8 cellular contexts compared by ENCODE assay signal in the genomic region with DNA sequence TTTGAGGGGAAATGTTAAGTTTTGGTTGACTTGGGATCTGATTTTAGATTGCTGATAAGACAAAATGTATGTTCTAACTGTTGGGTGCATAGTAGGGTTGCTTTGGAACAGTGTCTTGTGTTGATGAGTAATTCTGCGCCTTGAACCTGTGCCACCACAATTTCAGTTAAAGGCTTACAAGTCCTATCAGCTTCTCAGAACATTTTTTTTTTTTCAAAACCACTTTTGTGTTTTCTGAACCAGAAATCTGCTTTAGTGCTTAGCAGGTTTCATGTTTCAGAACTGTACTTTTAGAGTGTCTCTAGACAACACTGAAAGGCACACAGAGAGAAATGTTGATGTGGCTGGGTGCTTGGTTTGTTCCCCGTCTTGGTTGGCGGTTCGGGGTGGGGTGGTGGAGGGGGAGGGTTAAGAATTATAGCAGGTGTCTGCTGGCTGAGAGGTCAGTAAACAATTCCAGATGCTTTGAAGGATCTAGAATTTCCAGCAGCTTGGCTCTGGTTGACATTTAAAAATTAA.
DNase-seq lines count a peak whose midpoint lies in the region; ATAC-seq, FAIRE-seq and TF ChIP-seq lines count a peak whose summit lies in the region.

No MANE protein-coding gene starts in this region.

- CTCF ChIA-PET in GM12878 (lab: Yijun Ruan, JAX): interaction anchor here (0.9 to 4.8 kb wide), 15 partner anchors 12 to 212 kb away, joined by 3 to 25 read pairs (median 5); a partner anchor contains a TSS

- peak; percentile 89 to 92 for TF ChIP-seq EP300 in GM12878 (IDR thresholded peaks at IDR 0.05; ENCODE audit: borderline replicate concordance in 1 of 2, control insufficient read depth in 1 of 2, low read depth in 2 of 2, low read length in 2 of 2)

- no peaks in the 10 kb centered on the region for H3K36me3 ChIP-seq in GM12878 (ENCODE audit: control insufficient read depth in 2 of 2, insufficient read depth in 2 of 2, low read length in 1 of 2)
- H3K36me3 ChIP-seq in Karpas-422 (ENCODE audit: insufficient read depth, low read length): no peaks in the 10 kb centered on the region

- no peak for TF ChIP-seq POLR2A in GM12878 (IDR thresholded peaks at IDR 0.05; ENCODE audit: low read depth, low read length)

- H3K4me3 ChIP-seq in GM12878 (no peak overlapping the region), Karpas-422 (ENCODE audit: low read length) (no peak overlapping the region)

- peak overlapping the region; percentile 70 for H3K4me2 ChIP-seq in GM12878 (ENCODE audit: control insufficient read depth, insufficient read depth)
- no peak overlapping the region for H3K4me2 ChIP-seq in Karpas-422 (ENCODE audit: low read depth, low read length, poor library complexity, severe bottlenecking)

- H4K20me1 ChIP-seq in GM12878 (ENCODE audit: control insufficient read depth, insufficient read depth) (no peaks in the 10 kb centered on the region), Karpas-422 (ENCODE audit: insufficient read depth, low read depth, low read length) (no peaks in the 10 kb centered on the region)

- SMC1A ChIA-PET in GM12878 (lab: Charles Lee; ENCODE audit: uncharacterized antibody, unreplicated experiment): interaction anchor here (0.6 to 16.8 kb wide), 29 partner anchors 9 to 522 kb away, joined by 3 to 206 read pairs (median 5); no protein-coding TSS in a partner anchor

- TF ChIP-seq CTCF in GM12878 (IDR thresholded peaks at IDR 0.05 in 2 of 3, conservative IDR thresholded peaks at IDR 0.05 in 1 of 3; ENCODE audit: control insufficient read depth in 2 of 3, extremely low read depth in 1 of 3, insufficient read depth in 1 of 3, low read depth in 3 of 3, low read length in 3 of 3): no peak

- no peaks in the 10 kb centered on the region; a peak in 1 of 4 replicates for H3K27me3 ChIP-seq in GM12878 (replicated peaks in 1 of 2; ENCODE audit: control insufficient read depth in 2 of 2, insufficient read depth in 2 of 2, low read length in 1 of 2)
- H3K27me3 ChIP-seq in Karpas-422 (ENCODE audit: low read length): no peaks in the 10 kb centered on the region

- no peaks in the 10 kb centered on the region for H3K79me2 ChIP-seq in GM12878 (ENCODE audit: control insufficient read depth, insufficient read depth, low read length)
- no peaks in the 10 kb centered on the region for H3K79me2 ChIP-seq in Karpas-422 (ENCODE audit: low read length)

- H3K9ac ChIP-seq in GM12878 (ENCODE audit: control insufficient read depth, insufficient read depth, low read length) (no peak overlapping the region), Karpas-422 (ENCODE audit: low read length) (no peak overlapping the region)

- no peaks in the 10 kb centered on the region for H3K9me2 ChIP-seq in Karpas-422 (replicated peaks; ENCODE audit: insufficient read depth, low read length)

- DNase-seq in NCI-H187 treated with DMSO at 0.1 percent for 48 hours (lab: John Stamatoyannopoulos, UW): peak; percentile 97
- DNase-seq in GM12878 (ENCODE audit: low read depth, low spot score): peak; percentile 96
- no peak for DNase-seq in left colon
- no peak for DNase-seq in HTR-8/SVneo (ENCODE audit: insufficient read length, low spot score)
- no peak for DNase-seq in Karpas-422
- no peak for DNase-seq in left cardiac atrium

- peaks cover 23% of the 10 kb centered on the region for H3K4me1 ChIP-seq in GM12878 (ENCODE audit: control insufficient read depth, insufficient read depth, low read length)
- no peaks in the 10 kb centered on the region for H3K4me1 ChIP-seq in Karpas-422 (ENCODE audit: low read length)

- FAIRE-seq in GM12878 (lab: Jason Lieb, UNC) (peak; percentile 89), HTR-8/SVneo (lab: Jason Lieb, UNC) (no peak)

- BruUV-seq in GM12878 (replicated peaks; lab: Mats Ljungman, UMichigan): no TSS peak

- RAD21 ChIA-PET in GM12878 (lab: Charles Lee; ENCODE audit: unreplicated experiment): interaction anchor here (0.6 to 7.9 kb wide), 19 partner anchors 8 to 608 kb away, joined by 3 to 41 read pairs (median 8); a partner anchor contains a TSS

- ATAC-seq in GM18508 (IDR thresholded peaks at IDR 0.05; ENCODE audit: insufficient read depth, unreplicated experiment) (peak; percentile 79), HG02610 (IDR thresholded peaks at IDR 0.05; ENCODE audit: unreplicated experiment) (peak; percentile 90), GM12878 (peak; percentile 92), left colon (no peak), left cardiac atrium (no peak)

- POLR2A ChIA-PET in GM12878 (lab: Charles Lee): interaction anchor here (0.5 to 2.1 kb wide), 11 partner anchors 8 to 157 kb away, joined by 3 to 16 read pairs (median 4); no protein-coding TSS in a partner anchor

- H2AFZ ChIP-seq in GM12878 (ENCODE audit: control insufficient read depth, low read depth, low read length) (no peak overlapping the region), Karpas-422 (ENCODE audit: low read length) (no peak overlapping the region)

- TF ChIP-seq RAD21 in GM12878 (IDR thresholded peaks at IDR 0.05; ENCODE audit: insufficient read depth, low read depth, low read length): no peak

- in situ Hi-C loops in GM12878 (cut with MboI): loop anchor here (5.0 kb wide), 1 partner anchor 156 kb away; a partner anchor contains a TSS

- intact Hi-C loops in GM12878 (cut with micrococcal nuclease; ENCODE audit: unreplicated experiment) (loop anchor here (1.0 to 5.0 kb wide), 4 partner anchors 53 to 171 kb away; a partner anchor contains a TSS), left colon (cut with DNase I, micrococcal nuclease) (no loop called here), left cardiac atrium (cut with DNase I) (no loop called here)

- H3K9me3 ChIP-seq in GM12878 (replicated peaks; ENCODE audit: control insufficient read depth, insufficient read depth, low read length) (no peaks in the 10 kb centered on the region), Karpas-422 (ENCODE audit: low read length) (no peaks in the 10 kb centered on the region)

- WGBS in GM12878 (ENCODE audit: insufficient coverage, insufficient replicate concordance, low lambda C conversion rate, missing lambda C conversion rate): 0% methylated on average over 4 of the region's 4 CpGs

- peak overlapping the region; percentile 54; the same call in 1 of the 2 replicates for H3K27ac ChIP-seq in GM12878 (ENCODE audit: control insufficient read depth, insufficient read depth)
- no peak overlapping the region for H3K27ac ChIP-seq in Karpas-422 (ENCODE audit: low read length)

TF ChIP-seq in GM12878, 131 proteins besides CTCF, POLR2A, EP300 and RAD21 (continues in another document):
- TF ChIP-seq PAX8 (IDR thresholded peaks at IDR 0.05) (no peak), SMARCA5 (IDR thresholded peaks at IDR 0.05) (no peak), CBX5 (IDR thresholded peaks at IDR 0.05; ENCODE audit: low read depth) (no peak), POU2F2 (IDR thresholded peaks at IDR 0.05; ENCODE audit: borderline replicate concordance, low read depth, low read length) (no peak), SREBF1 (IDR thresholded peaks at IDR 0.05; ENCODE audit: low read length) (no peak), MTA3 (IDR thresholded peaks at IDR 0.05; ENCODE audit: borderline replicate concordance, low read length) (no peak), IRF4 (IDR thresholded peaks at IDR 0.05; ENCODE audit: low read depth, low read length) (peak; percentile 79; the same call in 1 of the 2 replicates), BACH1 (IDR thresholded peaks at IDR 0.05; ENCODE audit: borderline replicate concordance) (no peak; the same call in 1 of the 2 replicates), JUNB (IDR thresholded peaks at IDR 0.05) (peak; percentile 47; the same call in 1 of the 2 replicates), ASH2L (IDR thresholded peaks at IDR 0.05; ENCODE audit: borderline replicate concordance, low read depth) (no peak), ATF7 (IDR thresholded peaks at IDR 0.05; ENCODE audit: low read depth) (peak; percentile 80), PAX5 (IDR thresholded peaks at IDR 0.05; ENCODE audit: borderline replicate concordance, low read depth, low read length) (no peak; the same call in none of the 2 replicates), ZBED1 (IDR thresholded peaks at IDR 0.05; ENCODE audit: borderline replicate concordance) (no peak)
- TF ChIP-seq, protein P1, sequence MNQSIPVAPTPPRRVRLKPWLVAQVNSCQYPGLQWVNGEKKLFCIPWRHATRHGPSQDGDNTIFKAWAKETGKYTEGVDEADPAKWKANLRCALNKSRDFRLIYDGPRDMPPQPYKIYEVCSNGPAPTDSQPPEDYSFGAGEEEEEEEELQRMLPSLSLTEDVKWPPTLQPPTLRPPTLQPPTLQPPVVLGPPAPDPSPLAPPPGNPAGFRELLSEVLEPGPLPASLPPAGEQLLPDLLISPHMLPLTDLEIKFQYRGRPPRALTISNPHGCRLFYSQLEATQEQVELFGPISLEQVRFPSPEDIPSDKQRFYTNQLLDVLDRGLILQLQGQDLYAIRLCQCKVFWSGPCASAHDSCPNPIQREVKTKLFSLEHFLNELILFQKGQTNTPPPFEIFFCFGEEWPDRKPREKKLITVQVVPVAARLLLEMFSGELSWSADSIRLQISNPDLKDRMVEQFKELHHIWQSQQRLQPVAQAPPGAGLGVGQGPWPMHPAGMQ (IDR thresholded peaks at IDR 0.05; ENCODE audit: borderline replicate concordance): peak; percentile 43; the same call in 1 of the 2 replicates
- TF ChIP-seq, protein P2, sequence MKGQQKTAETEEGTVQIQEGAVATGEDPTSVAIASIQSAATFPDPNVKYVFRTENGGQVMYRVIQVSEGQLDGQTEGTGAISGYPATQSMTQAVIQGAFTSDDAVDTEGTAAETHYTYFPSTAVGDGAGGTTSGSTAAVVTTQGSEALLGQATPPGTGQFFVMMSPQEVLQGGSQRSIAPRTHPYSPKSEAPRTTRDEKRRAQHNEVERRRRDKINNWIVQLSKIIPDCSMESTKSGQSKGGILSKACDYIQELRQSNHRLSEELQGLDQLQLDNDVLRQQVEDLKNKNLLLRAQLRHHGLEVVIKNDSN (IDR thresholded peaks at IDR 0.05; ENCODE audit: borderline replicate concordance, extremely low read length, insufficient read depth, low read depth, low read length): no peak
- TF ChIP-seq, protein P3, sequence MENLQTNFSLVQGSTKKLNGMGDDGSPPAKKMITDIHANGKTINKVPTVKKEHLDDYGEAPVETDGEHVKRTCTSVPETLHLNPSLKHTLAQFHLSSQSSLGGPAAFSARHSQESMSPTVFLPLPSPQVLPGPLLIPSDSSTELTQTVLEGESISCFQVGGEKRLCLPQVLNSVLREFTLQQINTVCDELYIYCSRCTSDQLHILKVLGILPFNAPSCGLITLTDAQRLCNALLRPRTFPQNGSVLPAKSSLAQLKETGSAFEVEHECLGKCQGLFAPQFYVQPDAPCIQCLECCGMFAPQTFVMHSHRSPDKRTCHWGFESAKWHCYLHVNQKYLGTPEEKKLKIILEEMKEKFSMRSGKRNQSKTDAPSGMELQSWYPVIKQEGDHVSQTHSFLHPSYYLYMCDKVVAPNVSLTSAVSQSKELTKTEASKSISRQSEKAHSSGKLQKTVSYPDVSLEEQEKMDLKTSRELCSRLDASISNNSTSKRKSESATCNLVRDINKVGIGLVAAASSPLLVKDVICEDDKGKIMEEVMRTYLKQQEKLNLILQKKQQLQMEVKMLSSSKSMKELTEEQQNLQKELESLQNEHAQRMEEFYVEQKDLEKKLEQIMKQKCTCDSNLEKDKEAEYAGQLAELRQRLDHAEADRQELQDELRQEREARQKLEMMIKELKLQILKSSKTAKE (IDR thresholded peaks at IDR 0.05; ENCODE audit: low read depth, poor library complexity, severe bottlenecking): peak; percentile 97

Comparison
In these comparisons a context has a peak if more than half of its experiments do, and no peak if none do; other contexts are left out.
1. ATAC-seq: peak in GM18508 (single experiment), HG02610 (single experiment) and GM12878 (single experiment); none in left colon (single experiment) and left cardiac atrium (0 of 2).
2. DNase-seq: peak in NCI-H187 treated with DMSO at 0.1 percent for 48 hours (single experiment) and GM12878 (single experiment); none in left colon (0 of 2), HTR-8/SVneo (single experiment), Karpas-422 (single experiment) and left cardiac atrium (single experiment).